In the genomic region with DNA sequence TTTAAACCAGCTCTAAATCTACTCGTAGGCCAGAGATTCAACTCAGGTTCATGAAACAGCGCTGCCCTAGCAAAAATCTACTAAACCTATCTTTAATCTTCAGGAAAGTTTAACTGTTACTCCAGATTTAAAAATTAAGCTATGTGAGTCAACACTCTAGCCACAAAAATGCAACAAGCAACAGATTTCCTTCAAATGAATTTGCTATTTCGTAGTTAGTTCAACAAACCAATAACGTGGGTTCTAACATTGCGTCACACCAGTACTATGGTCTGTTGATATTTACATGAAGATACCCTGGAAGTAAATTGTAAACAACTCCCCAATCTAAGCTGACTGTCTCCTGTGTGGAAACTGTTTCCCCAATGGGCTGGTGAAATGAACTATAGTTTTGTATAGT, we compare ENCODE assay signal across 16 cellular contexts.
DNase-seq lines count a peak whose midpoint lies in the region; TF ChIP-seq lines count a peak whose summit lies in the region.
"Had no signal": no experiment of that assay in that cellular context is flagged by ENCODE, and none has a peak within 500 bp of the region (broad histone marks: within the 10 kb centered on the region; RNA-seq: fewer than 3 reads in every experiment).

No MANE protein-coding gene starts in this region.

- no peaks in the 10 kb centered on the region for H3K9me3 ChIP-seq in HUES6 (ENCODE audit: control insufficient read depth, insufficient read depth, low read depth, low read length)
- H3K9me3 ChIP-seq: mucosa of descending colon, prostate gland, vagina had no signal

- H3K9me3 Mint-ChIP-seq in activated CD4-positive, alpha-beta T cell treated with anti-CD3 and anti-CD28 coated beads, Interleukin-2, amount 10 ng/mL, durations not matched to agents 24 days and 14 days = no peaks in the 10 kb centered on the region
- H3K9me3 Mint-ChIP-seq: activated naive CD4-positive, alpha-beta T cell treated with anti-CD3 and anti-CD28 coated beads, Interleukin-2, amount 50 U/mL, for 24 hours had no signal

- peak; percentile 67 for DNase-seq in AG09309 (ENCODE audit: low read depth)
- peak; percentile 56 for DNase-seq in brain microvascular endothelial cell
- DNase-seq in kidney epithelial cell (ENCODE audit: low read depth) = peak; percentile 55
- DNase-seq in activated CD4-positive, alpha-beta T cell treated with anti-CD3 and anti-CD28 coated beads, Interleukin-2, amount 10 ng/mL, durations not matched to agents 24 days and 14 days = no peak
- DNase-seq in activated CD4-positive, alpha-beta T cell treated with anti-CD3 and anti-CD28 coated beads for 48 hours = no peak
- no peak for DNase-seq in posterior vena cava (ENCODE audit: low spot score)
- no peak for DNase-seq in D341Med (ENCODE audit: low spot score)
- DNase-seq: activated CD8-positive, alpha-beta memory T cell treated with anti-CD3 and anti-CD28 coated beads, Interleukin-2, amount 50 U/mL, for 4 hours; mucosa of descending colon; NCI-H2171; stimulated activated naive B cell treated with anti-CD40 and anti-IgM and Interleukin-4, amounts not matched to agents 10 μg/mL and 1 μg/mL and 100 μg/mL, for 72 hours had no signal

- H3K36me3 ChIP-seq in HUES6 (ENCODE audit: control insufficient read depth, insufficient read depth, low read length) (no peaks in the 10 kb centered on the region), brain microvascular endothelial cell (replicated peaks) (no peaks in the 10 kb centered on the region), kidney epithelial cell (ENCODE audit: control insufficient read depth, insufficient read depth, low read length) (no peaks in the 10 kb centered on the region)
- H3K36me3 ChIP-seq: prostate gland, vagina had no signal

- intact Hi-C loops in activated CD4-positive, alpha-beta T cell treated with anti-CD3 and anti-CD28 coated beads, Interleukin-2, amount 10 ng/mL, durations not matched to agents 24 days and 14 days (cut with micrococcal nuclease) = no loop called here
- intact Hi-C loops in posterior vena cava (cut with DNase I) = loop anchor here in 1 of 2 donors (10.0 kb wide), 1 partner anchor 60 kb away; no protein-coding TSS in a partner anchor

- H3K27me3 Mint-ChIP-seq in activated CD4-positive, alpha-beta T cell treated with anti-CD3 and anti-CD28 coated beads, Interleukin-2, amount 10 ng/mL, durations not matched to agents 24 days and 14 days = no peaks in the 10 kb centered on the region
- H3K27me3 Mint-ChIP-seq: activated naive CD4-positive, alpha-beta T cell treated with anti-CD3 and anti-CD28 coated beads, Interleukin-2, amount 50 U/mL, for 24 hours; stimulated activated naive B cell treated with anti-CD40 and anti-IgM and Interleukin-4, amounts not matched to agents 10 μg/mL and 1 μg/mL and 100 μg/mL, for 72 hours had no signal

- H3K4me1 Mint-ChIP-seq in activated CD4-positive, alpha-beta T cell treated with anti-CD3 and anti-CD28 coated beads, Interleukin-2, amount 10 ng/mL, durations not matched to agents 24 days and 14 days = no peaks in the 10 kb centered on the region
- H3K4me1 Mint-ChIP-seq: activated naive CD4-positive, alpha-beta T cell treated with anti-CD3 and anti-CD28 coated beads, Interleukin-2, amount 50 U/mL, for 24 hours; CD14-positive monocyte; stimulated activated naive B cell treated with anti-CD40 and anti-IgM and Interleukin-4, amounts not matched to agents 10 μg/mL and 1 μg/mL and 100 μg/mL, for 72 hours had no signal

- in situ Hi-C loops in brain microvascular endothelial cell (cut with HindIII; ENCODE audit: low pct_ligation_motif_present, low sequenced_read_pairs) = no loop called here

- H3K27me3 ChIP-seq in HUES6 (ENCODE audit: control insufficient read depth, insufficient read depth, low read length) (no peaks in the 10 kb centered on the region), brain microvascular endothelial cell (replicated peaks) (no peaks in the 10 kb centered on the region), kidney epithelial cell (ENCODE audit: control insufficient read depth, insufficient read depth, low read length) (no peaks in the 10 kb centered on the region)
- H3K27me3 ChIP-seq: vagina had no signal

- no peaks in the 10 kb centered on the region for H3K36me3 Mint-ChIP-seq in activated CD4-positive, alpha-beta T cell treated with anti-CD3 and anti-CD28 coated beads, Interleukin-2, amount 10 ng/mL, durations not matched to agents 24 days and 14 days (ENCODE audit: low read depth)
- H3K36me3 Mint-ChIP-seq: activated naive CD4-positive, alpha-beta T cell treated with anti-CD3 and anti-CD28 coated beads, Interleukin-2, amount 50 U/mL, for 24 hours; CD14-positive monocyte; stimulated activated naive B cell treated with anti-CD40 and anti-IgM and Interleukin-4, amounts not matched to agents 10 μg/mL and 1 μg/mL and 100 μg/mL, for 72 hours had no signal

- H3K27ac ChIP-seq in HUES6 (ENCODE audit: low read depth, low read length) (0 out of 2 replicates have a peak overlapping the region, but pooled peaks have one; percentile 23), brain microvascular endothelial cell (peak overlapping the region; percentile 14)
- H3K27ac ChIP-seq: prostate gland, vagina had no signal

- TF ChIP-seq CTCF in AG09309 (IDR thresholded peaks at IDR 0.05; ENCODE audit: control insufficient read depth, insufficient read depth, low read depth, low read length, missing control alignments) (no peak), brain microvascular endothelial cell (IDR thresholded peaks at IDR 0.05; ENCODE audit: low read depth, low read length, missing control alignments) (no peak), kidney epithelial cell (IDR thresholded peaks at IDR 0.05; ENCODE audit: insufficient read depth, low read length, poor library complexity, severe bottlenecking) (no peak)

- no peak overlapping the region for H3K27ac Mint-ChIP-seq in activated CD4-positive, alpha-beta T cell treated with anti-CD3 and anti-CD28 coated beads, Interleukin-2, amount 10 ng/mL, durations not matched to agents 24 days and 14 days
- H3K27ac Mint-ChIP-seq: activated naive CD4-positive, alpha-beta T cell treated with anti-CD3 and anti-CD28 coated beads, Interleukin-2, amount 50 U/mL, for 24 hours; CD14-positive monocyte; stimulated activated naive B cell treated with anti-CD40 and anti-IgM and Interleukin-4, amounts not matched to agents 10 μg/mL and 1 μg/mL and 100 μg/mL, for 72 hours had no signal

- H3K4me3 ChIP-seq in AG09309 (ENCODE audit: control insufficient read depth, low read depth, low read length) (no peak overlapping the region), HUES6 (ENCODE audit: low read depth, low read length) (no peak overlapping the region), brain microvascular endothelial cell (ENCODE audit: low read depth, low read length) (no peak overlapping the region), kidney epithelial cell (ENCODE audit: low read depth, low read length) (no peak overlapping the region)
- H3K4me3 ChIP-seq: mucosa of descending colon, prostate gland, vagina had no signal

- H3K4me1 ChIP-seq in HUES6 (ENCODE audit: control insufficient read depth, insufficient read depth, low read length) = peaks cover 18% of the 10 kb centered on the region; the same call in 1 of the 2 replicates
- H3K4me1 ChIP-seq: prostate gland, vagina had no signal

- H3K4me3 Mint-ChIP-seq in activated CD4-positive, alpha-beta T cell treated with anti-CD3 and anti-CD28 coated beads, Interleukin-2, amount 10 ng/mL, durations not matched to agents 24 days and 14 days = no peak overlapping the region
- H3K4me3 Mint-ChIP-seq: activated naive CD4-positive, alpha-beta T cell treated with anti-CD3 and anti-CD28 coated beads, Interleukin-2, amount 50 U/mL, for 24 hours; CD14-positive monocyte; stimulated activated naive B cell treated with anti-CD40 and anti-IgM and Interleukin-4, amounts not matched to agents 10 μg/mL and 1 μg/mL and 100 μg/mL, for 72 hours had no signal

- H3K9ac ChIP-seq in HUES6 (ENCODE audit: low read length) = no peak overlapping the region

Comparison
In these comparisons a context has a peak if more than half of its experiments do, and no peak if none do; other contexts are left out.
1. DNase-seq: peak in AG09309 (single experiment), brain microvascular endothelial cell (single experiment) and kidney epithelial cell (single experiment); none in activated CD4-positive, alpha-beta T cell treated with anti-CD3 and anti-CD28 coated beads, Interleukin-2, amount 10 ng/mL, durations not matched to agents 24 days and 14 days (single experiment), activated CD4-positive, alpha-beta T cell treated with anti-CD3 and anti-CD28 coated beads for 48 hours (single experiment), posterior vena cava (single experiment) and D341Med (single experiment).